Comparison of ENCODE assay signal across 3 cellular contexts in the genomic region with DNA sequence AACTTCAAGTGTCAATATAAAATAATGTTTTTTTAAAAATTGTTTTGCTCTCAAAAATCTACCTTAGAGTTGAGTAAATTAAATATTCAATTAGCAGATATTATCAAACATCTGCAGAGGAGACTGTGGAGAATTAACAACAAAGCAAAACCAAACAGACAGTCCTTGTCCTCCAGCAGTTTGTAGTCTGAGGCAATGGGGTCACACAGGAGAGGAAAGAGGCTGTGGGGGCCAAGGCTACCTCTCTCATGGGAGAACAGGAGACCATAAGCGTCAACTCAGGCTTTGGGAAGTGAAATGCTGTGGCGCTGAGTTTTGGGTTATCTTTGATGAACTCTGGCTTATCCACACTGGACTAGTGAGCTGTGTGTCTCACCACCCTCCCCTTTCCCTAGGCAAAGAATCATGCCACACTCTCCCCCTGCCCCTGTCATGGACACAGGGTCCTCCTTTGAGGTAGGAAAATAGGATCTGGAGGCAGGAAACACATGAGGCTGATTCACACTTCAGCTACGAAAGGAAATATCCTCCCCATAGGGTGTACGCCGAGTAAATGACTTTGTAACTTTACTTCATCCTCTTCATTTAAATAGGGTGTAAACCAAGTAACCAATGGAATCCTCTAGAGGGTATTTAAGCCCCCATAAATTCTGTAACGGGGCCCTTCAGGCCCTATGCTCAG.
TF ChIP-seq lines count a peak whose summit lies in the region.

No MANE protein-coding gene starts in this region.

TF ChIP-seq in HCT116, 20 proteins besides CTCF, POLR2A, EP300 and RAD21:
- TF ChIP-seq EZH2phosphoT487 (IDR thresholded peaks at IDR 0.05; ENCODE audit: borderline replicate concordance) (no peak), SP1 (IDR thresholded peaks at IDR 0.05; ENCODE audit: low read depth) (no peak), CBX3 (IDR thresholded peaks at IDR 0.05; ENCODE audit: low read depth) (no peak), ELF1 (IDR thresholded peaks at IDR 0.05; ENCODE audit: borderline replicate concordance, low read depth) (no peak), EZH2 (IDR thresholded peaks at IDR 0.05) (no peak), EGR1 (IDR thresholded peaks at IDR 0.05; ENCODE audit: low read depth) (no peak), SIN3A (IDR thresholded peaks at IDR 0.05; ENCODE audit: low read depth) (no peak), JUND (IDR thresholded peaks at IDR 0.05) (no peak), TCF7L2 (IDR thresholded peaks at IDR 0.05; ENCODE audit: borderline replicate concordance, extremely low read depth, insufficient read depth, insufficient read length) (no peak)
- TF ChIP-seq, protein P1, sequence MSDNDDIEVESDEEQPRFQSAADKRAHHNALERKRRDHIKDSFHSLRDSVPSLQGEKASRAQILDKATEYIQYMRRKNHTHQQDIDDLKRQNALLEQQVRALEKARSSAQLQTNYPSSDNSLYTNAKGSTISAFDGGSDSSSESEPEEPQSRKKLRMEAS (IDR thresholded peaks at IDR 0.05): no peak

TF ChIP-seq in SK-N-SH, 30 proteins besides CTCF, POLR2A, EP300 and RAD21:
- TF ChIP-seq FOXJ3 (CRISPR knock-in tag; IDR thresholded peaks at IDR 0.05): no peak
- TF ChIP-seq SMC3 (IDR thresholded peaks at IDR 0.05; ENCODE audit: low read depth, low read length): no peak
- TF ChIP-seq ZBTB33 (IDR thresholded peaks at IDR 0.05; ENCODE audit: borderline replicate concordance, low read depth): no peak
- no peak for TF ChIP-seq GABPA (IDR thresholded peaks at IDR 0.05; ENCODE audit: low read depth)
- no peak for TF ChIP-seq NFIC (IDR thresholded peaks at IDR 0.05; ENCODE audit: borderline replicate concordance)
- TF ChIP-seq GATA2 (CRISPR knock-in tag; IDR thresholded peaks at IDR 0.05): peak; percentile 41
TF ChIP-seq in SK-N-SH: peak in this region for 1.

TF ChIP-seq in endothelial cell of umbilical vein, 7 proteins besides CTCF, POLR2A, EP300 and RAD21:
- TF ChIP-seq FOS (IDR thresholded peaks at IDR 0.05; ENCODE audit: borderline replicate concordance, insufficient read depth, low read length) (peak; percentile 23), JUN (IDR thresholded peaks at IDR 0.05; ENCODE audit: borderline replicate concordance, insufficient read depth, insufficient read length, low read depth) (no peak), EZH2 (IDR thresholded peaks at IDR 0.05; ENCODE audit: borderline replicate concordance, low read depth, low read length, severe bottlenecking) (no peak), POLR2AphosphoS5 (IDR thresholded peaks at IDR 0.05; ENCODE audit: insufficient read depth, low read depth, low read length) (no peak)
- TF ChIP-seq, protein P1 (IDR thresholded peaks at IDR 0.05; ENCODE audit: insufficient read depth, insufficient read length): no peak
